ENCODE assay signal across 8 cellular contexts in the genomic region with DNA sequence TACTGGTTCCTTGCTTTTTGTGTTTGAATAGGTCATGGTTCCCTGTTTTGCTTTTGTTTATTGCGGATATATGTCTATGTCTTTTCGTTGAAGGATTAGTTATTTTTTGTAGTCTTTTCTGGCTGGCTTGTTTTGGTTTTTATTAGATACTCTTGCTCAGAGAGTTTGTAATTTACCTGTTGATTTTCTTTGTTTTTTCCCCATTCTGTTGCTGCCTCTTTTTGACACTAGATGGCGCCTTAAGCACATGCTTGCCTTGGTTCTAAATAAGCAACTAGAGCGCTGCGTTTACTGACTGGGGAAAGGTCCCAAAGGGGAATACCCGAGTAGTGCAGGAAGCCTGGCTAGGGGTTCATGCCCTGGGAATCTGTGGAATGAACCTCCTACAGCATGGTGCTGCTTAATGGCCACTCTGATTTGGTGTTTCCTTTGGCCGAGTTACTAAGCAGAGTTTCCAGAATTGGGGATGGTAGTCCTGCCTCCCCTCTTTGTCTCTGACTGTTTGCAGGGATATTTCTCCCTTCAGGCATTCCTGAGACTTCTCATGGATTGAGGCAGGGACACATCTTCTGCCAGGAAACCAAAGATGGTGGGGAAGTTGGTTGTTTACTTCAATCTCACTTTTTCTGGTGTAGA.
DNase-seq lines count a peak whose midpoint lies in the region; ATAC-seq and TF ChIP-seq lines count a peak whose summit lies in the region.

No MANE protein-coding gene starts in this region.

- H3K27me3 ChIP-seq in BJ (ENCODE audit: control insufficient read depth, insufficient read depth, low read length): no peaks in the 10 kb centered on the region
- peaks cover 13% of the 10 kb centered on the region for H3K27me3 ChIP-seq in PC-3 (ENCODE audit: low read length)
- no peaks in the 10 kb centered on the region for H3K27me3 ChIP-seq in prostate gland (replicated peaks; ENCODE audit: insufficient read depth)

- intact Hi-C loops in PC-3 (cut with micrococcal nuclease): no loop called here
- intact Hi-C loops in prostate gland (cut with DNase I): no loop called here

- DNase-seq in BJ (ENCODE audit: low read depth) (no peak), GM20000 (ENCODE audit: low spot score) (no peak), PC-3 (peak; percentile 66), glomerular endothelial cell (ENCODE audit: extremely low read depth, low read depth, low spot score) (peak; percentile 52), prostate gland (ENCODE audit: low spot score) (no peak)

- H3K4me3 ChIP-seq in BJ (ENCODE audit: low read depth, low read length) (no peak overlapping the region), PC-3 (ENCODE audit: low read length) (no peak overlapping the region), prostate gland (no peak overlapping the region)

- no peak overlapping the region for H2AFZ ChIP-seq in PC-3 (ENCODE audit: low read length)

- H3K9ac ChIP-seq in PC-3 (ENCODE audit: low read length): no peak overlapping the region

- H3K27ac ChIP-seq in PC-3 (ENCODE audit: low read length) (no peak overlapping the region), prostate gland (no peak overlapping the region)

- no peaks in the 10 kb centered on the region for H3F3A ChIP-seq in PC-3 (ENCODE audit: low read length, unreplicated experiment)

- H3K36me3 ChIP-seq in BJ (ENCODE audit: control insufficient read depth, insufficient read depth, low read length): no peaks in the 10 kb centered on the region
- no peaks in the 10 kb centered on the region for H3K36me3 ChIP-seq in PC-3 (ENCODE audit: low read depth, low read length)
- H3K36me3 ChIP-seq in prostate gland: no peaks in the 10 kb centered on the region

- TF ChIP-seq POLR2A in prostate gland (IDR thresholded peaks at IDR 0.05): no peak

- ATAC-seq in PC-3: no peak
- no peak for ATAC-seq in HG03469 (IDR thresholded peaks at IDR 0.05; ENCODE audit: unreplicated experiment)
- no peak for ATAC-seq in HG03565 (IDR thresholded peaks at IDR 0.05; ENCODE audit: unreplicated experiment)
- ATAC-seq in HG03521 (IDR thresholded peaks at IDR 0.05; ENCODE audit: unreplicated experiment): no peak

- H3K4me2 ChIP-seq in PC-3 (ENCODE audit: low read length): no peak overlapping the region

- CTCF ChIA-PET in BJ (lab: Yijun Ruan, JAX) (no interaction called here), PC-3 (lab: Charles Lee) (no interaction called here)

- H3K4me1 ChIP-seq in PC-3 (ENCODE audit: insufficient read depth, low read length) (peaks cover 16% of the 10 kb centered on the region; the same call in 1 of the 2 replicates), prostate gland (replicated peaks) (no peaks in the 10 kb centered on the region)

- peaks cover 16% of the 10 kb centered on the region for H3K9me3 ChIP-seq in PC-3 (ENCODE audit: low read length)
- H3K9me3 ChIP-seq in prostate gland: no peaks in the 10 kb centered on the region

- H3K79me2 ChIP-seq in PC-3 (ENCODE audit: low read length): no peaks in the 10 kb centered on the region

- no peaks in the 10 kb centered on the region for H3K9me2 ChIP-seq in PC-3 (replicated peaks; ENCODE audit: low read length)

- TF ChIP-seq CTCF in BJ (IDR thresholded peaks at IDR 0.05; ENCODE audit: insufficient read depth, low read depth, low read length) (peak; percentile 58), GM20000 (IDR thresholded peaks at IDR 0.05; ENCODE audit: extremely low read depth, missing control alignments) (peak; percentile 42), PC-3 (conservative IDR thresholded peaks at IDR 0.05; ENCODE audit: low read depth, low read length) (peak; percentile 92), prostate gland (IDR thresholded peaks at IDR 0.05) (peak in 2 of 4 experiments; percentile 20 to 33)

- POLR2A ChIA-PET in BJ (lab: Charles Lee): no interaction called here
- POLR2A ChIA-PET in PC-3 (lab: Charles Lee; ENCODE audit: unreplicated experiment): no interaction called here

- no peaks in the 10 kb centered on the region for H4K20me1 ChIP-seq in PC-3 (ENCODE audit: low read length)

- WGBS in prostate gland: 23% methylated on average over 7 of the region's 7 CpGs

- BruUV-seq in PC-3 (replicated peaks; lab: Mats Ljungman, UMichigan): no TSS peak

Comparison
In these comparisons a context has a peak if more than half of its experiments do, and no peak if none do; other contexts are left out.
1. DNase-seq: peak in PC-3 (single experiment) and glomerular endothelial cell (single experiment); none in BJ (single experiment), GM20000 (single experiment) and prostate gland (single experiment).